ENCODE assay signal across 24 cellular contexts in genomic region chr19:38561053-38561606, GRCh38. TPM values are rescaled to one million over a fixed set of nuclear protein-coding genes. Genes with fewer than 3 reads are reported as not detected.
A peak's percentile ranks its signal among the peaks of the same experiment; 100 is the strongest.
DNase-seq lines count a peak whose midpoint lies in the region; ATAC-seq lines count a peak whose summit lies in the region.
"Had no signal": no experiment of that assay in that cellular context is flagged by ENCODE, and none has a peak within 500 bp of the region (broad histone marks: within the 10 kb centered on the region; RNA-seq: fewer than 3 reads in every experiment).

No MANE protein-coding gene starts in this region.

- DNase-seq in left ventricle myocardium superior (peak; percentile 25), Right ventricle myocardium inferior (ENCODE audit: missing footprints) (no peak), memory B cell (ENCODE audit: low spot score in 2 of 2) (no peak), putamen (ENCODE audit: low spot score) (no peak), T-helper 9 cell (no peak)
- DNase-seq in central memory CD8-positive, alpha-beta T cell (ENCODE audit: low spot score in 2 of 2): no peak
- DNase-seq in activated naive CD4-positive, alpha-beta T cell treated with Interleukin-2 at 50 U/mL for 16 hours: no peak
- DNase-seq: Calu3; CD8-positive, alpha-beta T cell; DMS53; EL; GM23248; MM.1S; NCI-H1092; NCI-H1436 treated with DMSO at 0.1 percent for 48 hours; NCI-H2029 treated with DMSO at 0.1 percent for 48 hours; NCI-H2171 treated with DMSO at 0.1 percent for 48 hours; NCI-H446 treated with DMSO at 0.1 percent for 48 hours; NCI-H69; NK-92 treated with Interleukin-12 subunit alpha and Interleukin-12 subunit beta, amount 100 ng/mL, for 24 hours; SHP77 treated with DMSO at 0.1 percent for 48 hours had no signal

- H3K4me1 Mint-ChIP-seq in central memory CD8-positive, alpha-beta T cell: peaks cover 65% of the 10 kb centered on the region
- H3K4me1 Mint-ChIP-seq in memory B cell: peaks cover 36% of the 10 kb centered on the region

- intact Hi-C loops in left ventricle myocardium superior (cut with micrococcal nuclease): no loop called here
- intact Hi-C loops in Right ventricle myocardium inferior (cut with DNase I): no loop called here

- peak overlapping the region; percentile 89 for H3K27ac Mint-ChIP-seq in central memory CD8-positive, alpha-beta T cell (ENCODE audit: low read depth)
- H3K27ac Mint-ChIP-seq in memory B cell: no peak overlapping the region

- no peaks in the 10 kb centered on the region for H3K9me3 Mint-ChIP-seq in central memory CD8-positive, alpha-beta T cell
- no peaks in the 10 kb centered on the region for H3K9me3 Mint-ChIP-seq in memory B cell
- H3K9me3 Mint-ChIP-seq: CD8-positive, alpha-beta T cell; IgD-negative memory B cell had no signal

- no peaks in the 10 kb centered on the region for H3K27me3 Mint-ChIP-seq in central memory CD8-positive, alpha-beta T cell
- H3K27me3 Mint-ChIP-seq in memory B cell: peaks cover 12% of the 10 kb centered on the region
- H3K27me3 Mint-ChIP-seq: IgD-negative memory B cell had no signal

- H3K4me3 Mint-ChIP-seq in central memory CD8-positive, alpha-beta T cell: peak overlapping the region; percentile 72
- H3K4me3 Mint-ChIP-seq in memory B cell: peak overlapping the region; percentile 52
- H3K4me3 Mint-ChIP-seq: CD8-positive, alpha-beta T cell had no signal

- ATAC-seq in left ventricle myocardium superior (no peak), Right ventricle myocardium inferior (no peak), memory B cell (ENCODE audit: low read depth) (no peak)
- ATAC-seq in central memory CD8-positive, alpha-beta T cell (replicated peaks; ENCODE audit: extremely low read depth, poor library complexity, severe bottlenecking): no peak
- ATAC-seq: CD8-positive, alpha-beta T cell; GM12878; HCT116 had no signal

- H3K36me3 Mint-ChIP-seq in central memory CD8-positive, alpha-beta T cell (ENCODE audit: insufficient read depth): peaks cover 8% of the 10 kb centered on the region
- H3K36me3 Mint-ChIP-seq in memory B cell: no peaks in the 10 kb centered on the region
- H3K36me3 Mint-ChIP-seq: CD8-positive, alpha-beta T cell had no signal

RNA-seq across cellular contexts. Expression of gene MAP4K1, which starts 56.6 kb away (rescaled TPM):
- 1.8 TPM for total RNA-seq in left ventricle myocardium superior
- 3.1 TPM for total RNA-seq in Right ventricle myocardium inferior
- total RNA-seq: Calu3, GM23248 had no signal

RNA-seq across cellular contexts. Expression of gene EIF3K, which starts 57.9 kb away (rescaled TPM):
- 674 TPM for total RNA-seq in left ventricle myocardium superior
- total RNA-seq in Right ventricle myocardium inferior: 660 TPM
